Comparison of ENCODE assay signal across 16 cellular contexts in genomic region chr3:57952651-57953050, GRCh38. TPM values are rescaled to one million over a fixed set of nuclear protein-coding genes. Genes with fewer than 3 reads are reported as not detected.
A peak's percentile ranks its signal among the peaks of the same experiment; 100 is the strongest.
DNase-seq lines count a peak whose midpoint lies in the region; ATAC-seq, FAIRE-seq and TF ChIP-seq lines count a peak whose summit lies in the region.
"Had no signal": no experiment of that assay in that cellular context is flagged by ENCODE, and none has a peak within 500 bp of the region (broad histone marks: within the 10 kb centered on the region; RNA-seq: fewer than 3 reads in every experiment).

No MANE protein-coding gene starts in this region.

- no peak for DNase-seq in CD14-positive monocyte (ENCODE audit: low spot score)
- no peak for DNase-seq in HepG2 (ENCODE audit: low spot score)
- no peak for DNase-seq in gastrocnemius medialis
- DNase-seq in sciatic nerve (ENCODE audit: low spot score), result no peak
- DNase-seq in NOMO-1 treated with dmso at 0.1 percent for 144 hours (lab: John Stamatoyannopoulos, UW; ENCODE audit: unreplicated experiment), result no peak
- no peak for DNase-seq in activated CD4-positive, alpha-beta memory T cell treated with anti-CD3 and anti-CD28 coated beads, Interleukin-2, amount 10 ng/mL, durations not matched to agents 7 days and 5 days
- DNase-seq: activated CD8-positive, alpha-beta T cell treated with anti-CD3 and anti-CD28 coated beads, Interleukin-2, amount 10 ng/mL, durations not matched to agents 7 days and 5 days; activated naive CD4-positive, alpha-beta T cell; DND-41; naive thymus-derived CD8-positive, alpha-beta T cell; NCI-H510A treated with DMSO at 0.1 percent for 48 hours had no signal

- no peak overlapping the region for H3K4me3 Mint-ChIP-seq in CD14-positive monocyte
- no peak overlapping the region for H3K4me3 Mint-ChIP-seq in activated CD4-positive, alpha-beta memory T cell treated with anti-CD3 and anti-CD28 coated beads, Interleukin-2, amount 10 ng/mL, durations not matched to agents 7 days and 5 days
- H3K4me3 Mint-ChIP-seq: activated CD8-positive, alpha-beta T cell treated with anti-CD3 and anti-CD28 coated beads, Interleukin-2, amount 10 ng/mL, durations not matched to agents 7 days and 5 days; naive thymus-derived CD8-positive, alpha-beta T cell; T-helper 2 cell treated with Interferon-gamma antibody and Interleukin-4, amounts not matched to agents 5 μg/mL and 100 μg/mL, for 36 hours had no signal

- peak overlapping the region; percentile 58 for H2AFZ ChIP-seq in HepG2 (ENCODE audit: low read length)

- no peak for TF ChIP-seq POLR2A in HepG2 (IDR thresholded peaks at IDR 0.05; ENCODE audit: insufficient read depth in 1 of 2, low read depth in 2 of 2, low read length in 2 of 2)
- no peak for TF ChIP-seq POLR2A in gastrocnemius medialis (IDR thresholded peaks at IDR 0.05)

- FAIRE-seq in HepG2 (lab: Jason Lieb, UNC), result no peak
- FAIRE-seq: GM12878, GM19239 had no signal

- POLR2A ChIA-PET in HepG2 (lab: Yijun Ruan, JAX), result no interaction called here
- POLR2A ChIA-PET in activated CD4-positive, alpha-beta memory T cell treated with anti-CD3 and anti-CD28 coated beads, Interleukin-2, amount 10 ng/mL, durations not matched to agents 7 days and 5 days (lab: Charles Lee), result no interaction called here

- peak overlapping the region; percentile 23; the same call in 1 of the 2 replicates for H3K27ac ChIP-seq in VCaP
- H3K27ac ChIP-seq in HepG2 (ENCODE audit: extremely low read length, insufficient read depth, low read length), result no peak overlapping the region
- H3K27ac ChIP-seq in gastrocnemius medialis, result peak overlapping the region; percentile 53 to 89 (median 80)

- no peak overlapping the region for H3K4me2 ChIP-seq in HepG2 (ENCODE audit: low read depth, low read length)

- no peak overlapping the region for H3K9ac ChIP-seq in HepG2 (ENCODE audit: insufficient read depth, low read depth, low read length)

- CTCF ChIA-PET in HepG2 (lab: Yijun Ruan, JAX; ENCODE audit: low intra/inter-chr PET ratio, low total read pairs), result no interaction called here
- CTCF ChIA-PET in activated CD4-positive, alpha-beta memory T cell treated with anti-CD3 and anti-CD28 coated beads, Interleukin-2, amount 10 ng/mL, durations not matched to agents 7 days and 5 days (lab: Charles Lee), result interaction anchor here (0.7 kb wide), 1 partner anchor 264 kb away, joined by 6 read pairs; no protein-coding TSS in a partner anchor

- no peaks in the 10 kb centered on the region for H3K36me3 Mint-ChIP-seq in CD14-positive monocyte
- no peaks in the 10 kb centered on the region for H3K36me3 Mint-ChIP-seq in activated CD4-positive, alpha-beta memory T cell treated with anti-CD3 and anti-CD28 coated beads, Interleukin-2, amount 10 ng/mL, durations not matched to agents 7 days and 5 days (ENCODE audit: low read depth)
- H3K36me3 Mint-ChIP-seq: naive thymus-derived CD8-positive, alpha-beta T cell had no signal

- peaks cover 0 to 4% (median 4%) of the 10 kb centered on the region in 3 donors for H3K27me3 Mint-ChIP-seq in CD14-positive monocyte (ENCODE audit: low read depth in 3 of 3)
- H3K27me3 Mint-ChIP-seq in activated CD4-positive, alpha-beta memory T cell treated with anti-CD3 and anti-CD28 coated beads, Interleukin-2, amount 10 ng/mL, durations not matched to agents 7 days and 5 days, result no peaks in the 10 kb centered on the region

- H3K9me3 ChIP-seq in HepG2 (ENCODE audit: low read length) (no peaks in the 10 kb centered on the region), gastrocnemius medialis (no peaks in the 10 kb centered on the region)

- peaks cover 54% of the 10 kb centered on the region for H3K4me1 Mint-ChIP-seq in CD14-positive monocyte
- peaks cover 7% of the 10 kb centered on the region for H3K4me1 Mint-ChIP-seq in activated CD4-positive, alpha-beta memory T cell treated with anti-CD3 and anti-CD28 coated beads, Interleukin-2, amount 10 ng/mL, durations not matched to agents 7 days and 5 days

- WGBS in HepG2 (ENCODE audit: low lambda C conversion rate), result 92% methylated on average over 5 of the region's 5 CpGs

- no peak overlapping the region for H3K4me3 ChIP-seq in HepG2 (replicated peaks in 1 of 3; ENCODE audit: insufficient read depth in 1 of 3, low read depth in 2 of 3, low read length in 3 of 3)
- no peak overlapping the region for H3K4me3 ChIP-seq in gastrocnemius medialis
- H3K4me3 ChIP-seq: GM12878 had no signal

- H3K27me3 ChIP-seq in HepG2 (ENCODE audit: control insufficient read depth in 1 of 2, insufficient read depth in 2 of 2, low read length in 2 of 2) (no peaks in the 10 kb centered on the region; a peak in 1 of 5 replicates), gastrocnemius medialis (no peaks in the 10 kb centered on the region)

- intact Hi-C loops in CD14-positive monocyte (cut with micrococcal nuclease), result loop anchor here in 1 of 2 donors (5.0 kb wide), 1 partner anchor 35 kb away; no protein-coding TSS in a partner anchor
- intact Hi-C loops in HepG2 (cut with micrococcal nuclease; ENCODE audit: unreplicated experiment), result no loop called here
- intact Hi-C loops in gastrocnemius medialis (cut with DNase I; ENCODE audit: low total_unique reads), result no loop called here
- intact Hi-C loops in sciatic nerve (cut with DNase I), result no loop called here

- TF ChIP-seq RAD21 in HepG2 (CRISPR knock-in tag; IDR thresholded peaks at IDR 0.05), result no peak

- ATAC-seq in HepG2 (no peak), gastrocnemius medialis (no peak), GM21515 (IDR thresholded peaks at IDR 0.05; ENCODE audit: unreplicated experiment) (no peak), sciatic nerve (no peak)
- ATAC-seq: activated CD8-positive, alpha-beta T cell treated with anti-CD3 and anti-CD28 coated beads, Interleukin-2, amount 10 ng/mL, durations not matched to agents 7 days and 5 days; GM12878; naive thymus-derived CD8-positive, alpha-beta T cell had no signal

- peaks cover 61% of the 10 kb centered on the region for H3K4me1 ChIP-seq in HepG2 (ENCODE audit: insufficient read depth, low read length)
- H3K4me1 ChIP-seq in gastrocnemius medialis, result peaks cover 21 to 29% of the 10 kb centered on the region in 2 donors

- TF ChIP-seq CTCF in CD14-positive monocyte (IDR thresholded peaks at IDR 0.05), result no peak
- no peak for TF ChIP-seq CTCF in VCaP (conservative IDR thresholded peaks at IDR 0.05)
- no peak for TF ChIP-seq CTCF in HepG2 (CRISPR knock-in tag; IDR thresholded peaks at IDR 0.05)
- no peak for TF ChIP-seq CTCF in gastrocnemius medialis (IDR thresholded peaks at IDR 0.05 in 4 of 5, conservative IDR thresholded peaks at IDR 0.05 in 1 of 5)

- no TSS peak for BruUV-seq in HepG2 (replicated peaks; lab: Mats Ljungman, UMichigan)

- H3K36me3 ChIP-seq in HepG2 (replicated peaks in 1 of 2; ENCODE audit: control insufficient read depth in 1 of 2, insufficient read depth in 2 of 2, low read length in 2 of 2) (no peaks in the 10 kb centered on the region), gastrocnemius medialis (no peaks in the 10 kb centered on the region)

- no peaks in the 10 kb centered on the region for H4K20me1 ChIP-seq in HepG2 (ENCODE audit: insufficient read depth, low read length)

- no peak for TF ChIP-seq EP300 in HepG2 (IDR thresholded peaks at IDR 0.05; ENCODE audit: low read depth in 2 of 2, low read length in 2 of 2)
- no peak for TF ChIP-seq EP300 in HepG2 (CRISPR knock-in tag; IDR thresholded peaks at IDR 0.05; ENCODE audit: borderline replicate concordance)

- peak overlapping the region in 4 of 7 donors; percentile 22 to 69 (median 48) for H3K27ac Mint-ChIP-seq in CD14-positive monocyte
- no peak overlapping the region for H3K27ac Mint-ChIP-seq in activated CD4-positive, alpha-beta memory T cell treated with anti-CD3 and anti-CD28 coated beads, Interleukin-2, amount 10 ng/mL, durations not matched to agents 7 days and 5 days
- H3K27ac Mint-ChIP-seq: activated CD8-positive, alpha-beta T cell treated with anti-CD3 and anti-CD28 coated beads, Interleukin-2, amount 10 ng/mL, durations not matched to agents 7 days and 5 days; naive thymus-derived CD8-positive, alpha-beta T cell; T-helper 2 cell treated with Interferon-gamma antibody and Interleukin-4, amounts not matched to agents 5 μg/mL and 100 μg/mL, for 36 hours had no signal

- peaks cover 0 to 2% (median 0%) of the 10 kb centered on the region in 7 donors for H3K9me3 Mint-ChIP-seq in CD14-positive monocyte
- H3K9me3 Mint-ChIP-seq in activated CD4-positive, alpha-beta memory T cell treated with anti-CD3 and anti-CD28 coated beads, Interleukin-2, amount 10 ng/mL, durations not matched to agents 7 days and 5 days, result no peaks in the 10 kb centered on the region
- H3K9me3 Mint-ChIP-seq: naive thymus-derived CD8-positive, alpha-beta T cell; T-helper 2 cell treated with Interferon-gamma antibody and Interleukin-4, amounts not matched to agents 5 μg/mL and 100 μg/mL, for 36 hours had no signal

- no peaks in the 10 kb centered on the region for H3K79me2 ChIP-seq in HepG2 (ENCODE audit: insufficient read depth, low read length)

- in situ Hi-C loops in HepG2 (cut with HindIII; ENCODE audit: extremely low pct_ligation_motif_present, low pct_unique_long_range_greater_than_20kb), result no loop called here
- in situ Hi-C loops in gastrocnemius medialis (cut with MboI; ENCODE audit: low sequenced_read_pairs in 4 of 4), result no loop called here

RNA-seq across cellular contexts. Expression of gene FLNB, which starts 55.6 kb away (rescaled TPM):
- polyA plus RNA-seq in CD14-positive monocyte (1 to 10 TPM in 1 of 2 donors, under 1 TPM in 1; 0.47 to 2.1 TPM), HepG2 (2011; rRNA removed) (106 and 126 TPM in 2 replicates)
- total RNA-seq in HepG2 (2016; rRNA removed; fragmentation: Illumina TruSeq; extraction: Trizol) (48.8 and 130 TPM in 2 replicates), gastrocnemius medialis (10 to 100 TPM; 10.9 to 21.5 (median 12.0) TPM), sciatic nerve (514 TPM)
- total RNA-seq in HepG2 (2016; cell fraction: cytosol; rRNA removed; fragmentation: Illumina TruSeq; extraction: Trizol; ENCODE audit: low read depth), result 13.1 and 13.3 TPM in 2 replicates
- total RNA-seq in HepG2 (2016; cell fraction: insoluble cytoplasmic fraction; rRNA removed; fragmentation: Illumina TruSeq; extraction: Trizol), result 39.2 and 136 TPM in 2 replicates
- 18.9 and 22.5 TPM in 2 replicates for total RNA-seq in HepG2 (2016; cell fraction: membrane; rRNA removed; fragmentation: Illumina TruSeq; extraction: Trizol)
- total RNA-seq in HepG2 (2016; cell fraction: nucleus; rRNA removed; fragmentation: Illumina TruSeq; extraction: Trizol), result 211 and 228 TPM in 2 replicates
- polyA plus RNA-seq in HepG2 (2011; cell fraction: cytosol; rRNA removed), result 92.4 and 98.4 TPM in 2 replicates
- polyA plus RNA-seq in HepG2 (2011; cell fraction: nucleus; rRNA removed), result 739 and 796 TPM in 2 replicates
- 198 and 216 TPM in 2 replicates for polyA plus RNA-seq in HepG2 (2012)
- 8.9 and 9.6 TPM in 2 replicates for polyA plus RNA-seq in HepG2 (2016; cell fraction: cytosol; fragmentation: Illumina TruSeq; extraction: Trizol; ENCODE audit: low read depth)
- polyA plus RNA-seq in HepG2 (2016; cell fraction: insoluble cytoplasmic fraction; fragmentation: Illumina TruSeq; extraction: Trizol; ENCODE audit: low read depth), result 41.9 and 44.7 TPM in 2 replicates
- polyA plus RNA-seq in HepG2 (2016; cell fraction: membrane; fragmentation: Illumina TruSeq; extraction: Trizol; ENCODE audit: low read depth), result 15.4 and 16.3 TPM in 2 replicates
- 270 and 279 TPM in 2 replicates for polyA plus RNA-seq in HepG2 (2016; cell fraction: nucleus; fragmentation: Illumina TruSeq; extraction: Trizol; ENCODE audit: insufficient read depth, low read depth)
- 277 and 558 TPM in 2 replicates for polyA minus RNA-seq in HepG2 (2011; rRNA and poly(A)+ RNA removed; ENCODE audit: low replicate concordance)
- polyA minus RNA-seq in HepG2 (2011; cell fraction: cytosol; rRNA and poly(A)+ RNA removed), result 259 and 274 TPM in 2 replicates
- polyA minus RNA-seq in HepG2 (2011; cell fraction: nucleus; rRNA and poly(A)+ RNA removed), result 831 and 1,056 TPM in 2 replicates
- 10 to 100 TPM; 33.3 to 37.9 TPM for total RNA-seq in activated CD4-positive, alpha-beta memory T cell treated with anti-CD3 and anti-CD28 coated beads, Interleukin-2, amount 10 ng/mL, durations not matched to agents 7 days and 5 days
